Comparison of ENCODE assay signal across 9 cellular contexts in the genomic region with DNA sequence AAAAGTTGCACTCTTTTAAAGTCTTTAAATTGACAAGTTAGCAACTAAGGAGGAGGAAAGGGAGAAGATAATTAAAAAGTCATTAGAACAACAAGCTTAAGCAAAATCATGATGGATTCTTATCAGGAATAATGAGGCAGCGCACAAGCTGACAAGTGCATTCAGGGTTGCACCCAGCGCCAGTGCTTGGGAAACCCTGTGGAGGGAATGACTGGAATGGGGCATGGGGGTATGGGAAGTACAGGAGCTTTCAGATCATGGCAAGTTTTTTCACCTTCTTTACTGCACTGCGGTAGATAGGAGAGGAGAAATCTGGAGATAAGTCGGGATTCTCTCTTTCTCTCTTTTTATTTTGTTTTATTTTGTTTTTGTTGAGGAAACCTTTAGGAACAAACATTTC.
"Had no signal": no experiment of that assay in that cellular context is flagged by ENCODE, and none has a peak within 500 bp of the region (broad histone marks: within the 10 kb centered on the region; RNA-seq: fewer than 3 reads in every experiment).

No MANE protein-coding gene starts in this region.

- ATAC-seq: GM23338, HCT116 had no signal

- H3K4me2 ChIP-seq: GM23338 had no signal

- H2AFZ ChIP-seq: GM23248, GM23338 had no signal

- H3K4me3 ChIP-seq: GM23248, GM23338, HAP-1 had no signal

- H3K27ac ChIP-seq: GM23248 had no signal

- H3K4me3 Mint-ChIP-seq: GM23338, H9, HFFc6 had no signal

- H3K27ac Mint-ChIP-seq: GM23338, HFFc6 had no signal

- H3K9ac ChIP-seq: GM23248 had no signal

- DNase-seq: GM23248, GOT3, H7, H9, HCEC 1CT, HFFc6 had no signal

- H3K9me3 Mint-ChIP-seq: GM23338, H9, HFFc6 had no signal

- H3K36me3 ChIP-seq: HAP-1 had no signal

- H3K9me3 ChIP-seq: HAP-1 had no signal
